8 cellular contexts compared by ENCODE assay signal in the genomic region with DNA sequence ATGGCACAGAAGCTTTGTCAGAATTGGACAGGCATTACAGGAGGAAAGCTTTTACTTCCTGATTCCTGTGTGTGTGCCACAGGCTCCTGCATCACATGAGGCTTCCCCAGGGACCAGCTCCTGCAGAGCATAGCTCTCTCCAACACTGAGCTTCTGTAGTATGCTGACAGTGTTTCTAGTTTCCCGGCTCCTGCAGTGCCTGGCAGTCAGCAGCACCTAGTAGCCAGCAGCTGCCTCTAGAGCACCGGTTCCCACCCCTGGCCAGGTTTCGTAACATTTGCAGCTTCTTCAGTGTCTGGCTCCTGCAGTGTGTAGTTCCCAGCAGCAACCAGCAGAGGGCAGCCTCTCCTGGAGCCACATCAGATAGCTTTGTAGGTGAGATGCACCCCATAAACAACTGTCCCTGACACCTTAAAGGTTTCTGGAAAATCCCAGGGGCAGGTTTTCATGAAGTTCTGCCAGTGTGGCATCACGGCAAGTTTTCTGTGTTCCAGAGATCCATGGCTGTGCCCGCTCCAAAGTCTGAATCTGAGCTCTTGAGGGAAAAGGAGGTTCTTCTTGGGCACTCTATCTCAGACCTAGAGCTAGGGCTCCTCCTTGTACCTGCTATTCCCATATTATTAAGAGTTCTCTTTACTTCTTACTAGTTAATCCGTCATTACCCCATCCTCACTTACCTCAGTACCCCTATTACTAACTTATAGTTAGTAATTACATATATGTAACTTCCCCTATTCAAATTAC. TPM values are rescaled to one million over a fixed set of nuclear protein-coding genes. Genes with fewer than 3 reads are reported as not detected.
DNase-seq lines count a peak whose midpoint lies in the region; TF ChIP-seq lines count a peak whose summit lies in the region.

No MANE protein-coding gene starts in this region.

- H3K27ac ChIP-seq in temporal lobe (ENCODE audit: low read depth, low read length): peak overlapping the region; percentile 12

- TF ChIP-seq CTCF in LNCAP (IDR thresholded peaks at IDR 0.05) (peak; percentile 100), foreskin fibroblast (IDR thresholded peaks at IDR 0.05; ENCODE audit: low read depth, low read length) (peak; percentile 100)

- peak; percentile 78 for DNase-seq in ELR (ENCODE audit: low read depth)
- peak; percentile 62 for DNase-seq in GOT3 (lab: John Stamatoyannopoulos, UW)
- peak; percentile 94 for DNase-seq in RPMI8226
- DNase-seq in activated effector memory CD4-positive, alpha-beta T cell treated with Interleukin-2 at 50 U/mL for 16 hours: peak; percentile 78
- peak; percentile 69 to 91 for DNase-seq in foreskin fibroblast
- peak; percentile 76 for DNase-seq in occipital lobe (lab: John Stamatoyannopoulos, UW)

- H3K4me3 ChIP-seq in foreskin fibroblast (ENCODE audit: low read depth in 1 of 2, low read length in 2 of 2): peak overlapping the region in 1 of 2 donors; percentile 25

RNA-seq across cellular contexts. Expression of a gene that starts 5.7 kb away (rescaled TPM):
- total RNA-seq in occipital lobe: 174 TPM
- 168 TPM for total RNA-seq in temporal lobe
